Comparison of ENCODE assay signal across 10 cellular contexts in the genomic region with DNA sequence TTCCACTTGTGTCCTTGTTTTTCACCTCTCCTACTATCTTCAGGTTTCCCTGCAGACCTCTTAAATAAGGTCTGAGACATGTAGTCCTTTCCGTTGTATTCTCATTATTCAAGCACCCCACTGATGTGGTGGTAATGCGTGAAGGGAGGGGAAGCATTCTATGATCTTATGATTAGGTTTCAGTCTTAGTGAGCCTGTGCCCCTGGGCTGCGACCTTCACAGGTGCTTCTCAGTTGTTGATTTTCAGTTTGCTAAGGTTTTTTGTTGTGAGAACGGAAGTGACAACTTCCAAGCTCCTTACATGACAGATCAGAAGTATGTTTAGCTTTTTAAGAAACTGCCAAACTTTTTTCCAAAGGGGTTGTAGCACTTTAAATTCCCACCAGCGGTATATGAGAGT. TPM values are rescaled to one million over a fixed set of nuclear protein-coding genes. Genes with fewer than 3 reads are reported as not detected.
DNase-seq lines count a peak whose midpoint lies in the region; ATAC-seq and TF ChIP-seq lines count a peak whose summit lies in the region.
"Had no signal": no experiment of that assay in that cellular context is flagged by ENCODE, and none has a peak within 500 bp of the region (broad histone marks: within the 10 kb centered on the region; RNA-seq: fewer than 3 reads in every experiment).

No MANE protein-coding gene starts in this region.

- no peaks in the 10 kb centered on the region for H3K27me3 ChIP-seq in GM06990 (replicated peaks; ENCODE audit: control insufficient read depth, insufficient read depth, low read length)
- H3K27me3 ChIP-seq in MG63 = no peaks in the 10 kb centered on the region
- no peaks in the 10 kb centered on the region for H3K27me3 ChIP-seq in heart right ventricle
- H3K27me3 ChIP-seq: vagina had no signal

- ATAC-seq in GM19395 (IDR thresholded peaks at IDR 0.05; ENCODE audit: unreplicated experiment) (peak; percentile 96), HG03108 (IDR thresholded peaks at IDR 0.05; ENCODE audit: unreplicated experiment) (peak; percentile 96), heart right ventricle (no peak)
- peak; percentile 95 for ATAC-seq in activated CD8-positive, alpha-beta T cell treated with anti-CD3 and anti-CD28 coated beads, Interleukin-2, amount 10 ng/mL, durations not matched to agents 7 days and 5 days

- POLR2A ChIA-PET in activated CD8-positive, alpha-beta T cell treated with anti-CD3 and anti-CD28 coated beads, Interleukin-2, amount 10 ng/mL, durations not matched to agents 7 days and 5 days (lab: Charles Lee) = no interaction called here

- H3K9me3 ChIP-seq in MG63 (no peaks in the 10 kb centered on the region), heart right ventricle (no peaks in the 10 kb centered on the region)
- H3K9me3 ChIP-seq: vagina had no signal

- no peak overlapping the region for H3K27ac ChIP-seq in heart right ventricle
- H3K27ac ChIP-seq: vagina had no signal

- peak overlapping the region; percentile 58 for H3K27ac Mint-ChIP-seq in activated CD8-positive, alpha-beta T cell treated with anti-CD3 and anti-CD28 coated beads, Interleukin-2, amount 10 ng/mL, durations not matched to agents 7 days and 5 days

- TF ChIP-seq CTCF in GM06990 (IDR thresholded peaks at IDR 0.05; ENCODE audit: insufficient read depth, low read length, poor library complexity, severe bottlenecking) (no peak), heart right ventricle (IDR thresholded peaks at IDR 0.05) (no peak)

- H3K4me3 Mint-ChIP-seq in activated CD8-positive, alpha-beta T cell treated with anti-CD3 and anti-CD28 coated beads, Interleukin-2, amount 10 ng/mL, durations not matched to agents 7 days and 5 days = no peak overlapping the region

- CTCF ChIA-PET in activated CD8-positive, alpha-beta T cell treated with anti-CD3 and anti-CD28 coated beads, Interleukin-2, amount 10 ng/mL, durations not matched to agents 7 days and 5 days (lab: Charles Lee) = interaction anchor here (1.0 to 1.2 kb wide), 4 partner anchors 23 to 353 kb away, joined by 3 to 5 read pairs (median 4); no protein-coding TSS in a partner anchor

- WGBS in heart right ventricle, 2 donors = 93 to 95% methylated on average over 5 of the region's 5 CpGs

- H3K9me3 Mint-ChIP-seq in activated CD8-positive, alpha-beta T cell treated with anti-CD3 and anti-CD28 coated beads, Interleukin-2, amount 10 ng/mL, durations not matched to agents 7 days and 5 days (ENCODE audit: insufficient read depth) = no peaks in the 10 kb centered on the region

- H3K36me3 ChIP-seq in GM06990 (ENCODE audit: control insufficient read depth, insufficient read depth, low read length) (no peaks in the 10 kb centered on the region), MG63 (peaks cover 42% of the 10 kb centered on the region), heart right ventricle (peaks cover 0 to 97% (median 15%) of the 10 kb centered on the region in 9 donors)

- H3K4me1 Mint-ChIP-seq in activated CD8-positive, alpha-beta T cell treated with anti-CD3 and anti-CD28 coated beads, Interleukin-2, amount 10 ng/mL, durations not matched to agents 7 days and 5 days (ENCODE audit: low read depth) = peaks cover 15% of the 10 kb centered on the region

- no peaks in the 10 kb centered on the region for H3K4me1 ChIP-seq in heart right ventricle
- H3K4me1 ChIP-seq: vagina had no signal

- DNase-seq in GM06990 (ENCODE audit: extremely low read depth, insufficient read length) = peak; percentile 24
- peak; percentile 52 for DNase-seq in activated CD8-positive, alpha-beta T cell treated with anti-CD3 and anti-CD28 coated beads, Interleukin-2, amount 10 ng/mL, durations not matched to agents 7 days and 5 days
- no peak for DNase-seq in foreskin melanocyte
- DNase-seq in MG63 = no peak
- DNase-seq in heart right ventricle = no peak
- no peak for DNase-seq in putamen (ENCODE audit: low spot score)
- DNase-seq: NCI-H187 had no signal

- H3K27me3 Mint-ChIP-seq in activated CD8-positive, alpha-beta T cell treated with anti-CD3 and anti-CD28 coated beads, Interleukin-2, amount 10 ng/mL, durations not matched to agents 7 days and 5 days (ENCODE audit: low read depth) = no peaks in the 10 kb centered on the region

- intact Hi-C loops in heart right ventricle (cut with DNase I) = no loop called here

- peaks cover 35% of the 10 kb centered on the region for H3K36me3 Mint-ChIP-seq in activated CD8-positive, alpha-beta T cell treated with anti-CD3 and anti-CD28 coated beads, Interleukin-2, amount 10 ng/mL, durations not matched to agents 7 days and 5 days (ENCODE audit: low read depth)

- no peak overlapping the region for H3K4me3 ChIP-seq in GM06990 (replicated peaks; ENCODE audit: low read depth, low read length)
- no peak overlapping the region for H3K4me3 ChIP-seq in MG63
- H3K4me3 ChIP-seq in heart right ventricle = no peak overlapping the region
- H3K4me3 ChIP-seq: vagina had no signal

RNA-seq across cellular contexts. Expression of gene VPS54, which starts 41.3 kb away (rescaled TPM):
- 10 to 100 TPM; 13.4 to 14.3 TPM for total RNA-seq in activated CD8-positive, alpha-beta T cell treated with anti-CD3 and anti-CD28 coated beads, Interleukin-2, amount 10 ng/mL, durations not matched to agents 7 days and 5 days
- total RNA-seq in MG63 (2014; rRNA removed; shearing (Covaris generic); ENCODE audit: low replicate concordance) = 14.6 and 19.1 TPM in 2 replicates
- 10 to 100 TPM in 6 of 10 donors, 1 to 10 TPM in 4; 9.4 to 12.7 (median 10.5) TPM for total RNA-seq in heart right ventricle
- 10 to 100 TPM in 1 of 2 donors, 1 to 10 TPM in 1; 8.3 to 12.6 TPM for polyA plus RNA-seq in heart right ventricle

Comparison
In these comparisons a context has a peak if more than half of its experiments do, and no peak if none do; other contexts are left out.
1. DNase-seq: peak in GM06990 (single experiment) and activated CD8-positive, alpha-beta T cell treated with anti-CD3 and anti-CD28 coated beads, Interleukin-2, amount 10 ng/mL, durations not matched to agents 7 days and 5 days (single experiment); none in foreskin melanocyte (single experiment), MG63 (single experiment), heart right ventricle (0 of 2) and putamen (single experiment).
2. ATAC-seq: peak in GM19395 (single experiment), HG03108 (single experiment) and activated CD8-positive, alpha-beta T cell treated with anti-CD3 and anti-CD28 coated beads, Interleukin-2, amount 10 ng/mL, durations not matched to agents 7 days and 5 days (single experiment); none in heart right ventricle (0 of 8).